ENCODE assay signal across 1 cellular context in the genomic region with DNA sequence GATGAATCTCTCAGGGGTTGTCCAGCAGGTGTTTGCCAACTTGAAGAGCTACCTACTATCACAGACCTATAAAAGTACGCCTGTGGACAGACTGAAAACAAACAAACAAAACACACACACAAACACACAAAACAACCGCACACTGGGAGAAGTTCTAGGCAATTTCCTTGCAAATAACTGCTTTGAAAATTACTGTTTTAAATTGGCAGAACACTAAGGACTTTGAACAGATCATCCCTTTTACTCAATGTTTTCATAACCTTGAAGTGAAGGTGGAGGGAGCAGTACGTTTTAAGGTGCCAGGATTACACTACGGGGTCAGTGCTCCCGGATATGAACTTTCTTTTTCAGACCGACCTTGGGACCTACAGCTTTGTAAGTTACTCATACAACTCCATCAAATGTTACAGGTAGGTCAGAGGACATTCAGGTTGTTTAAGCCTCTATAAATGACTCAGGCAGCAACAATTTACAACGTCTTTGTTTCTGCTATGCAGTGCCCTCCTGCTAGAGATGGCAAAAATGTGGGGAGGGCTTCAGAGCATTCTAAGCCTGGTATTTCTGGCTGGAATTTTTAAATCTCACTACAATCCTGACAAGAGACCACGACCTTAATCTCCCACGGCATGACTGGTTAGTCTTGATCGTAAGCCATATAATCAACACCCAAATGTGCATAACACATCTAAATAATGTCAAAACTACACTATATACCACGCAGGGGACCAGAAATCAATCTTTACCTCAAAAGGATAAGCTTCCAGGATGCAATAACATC.
A peak's percentile ranks its signal among the peaks of the same experiment; 100 is the strongest.
TF ChIP-seq lines count a peak whose summit lies in the region.

No MANE protein-coding gene starts in this region.

TF ChIP-seq in HepG2, 621 proteins besides CTCF, POLR2A, EP300 and RAD21 (continued from another document and continues in another):
- TF ChIP-seq, protein P1, sequence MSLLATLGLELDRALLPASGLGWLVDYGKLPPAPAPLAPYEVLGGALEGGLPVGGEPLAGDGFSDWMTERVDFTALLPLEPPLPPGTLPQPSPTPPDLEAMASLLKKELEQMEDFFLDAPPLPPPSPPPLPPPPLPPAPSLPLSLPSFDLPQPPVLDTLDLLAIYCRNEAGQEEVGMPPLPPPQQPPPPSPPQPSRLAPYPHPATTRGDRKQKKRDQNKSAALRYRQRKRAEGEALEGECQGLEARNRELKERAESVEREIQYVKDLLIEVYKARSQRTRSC (CRISPR knock-in tag; IDR thresholded peaks at IDR 0.05; ENCODE audit: low read depth) = no peak
- peak; percentile 90 for TF ChIP-seq NR2C2 (CRISPR knock-in tag; IDR thresholded peaks at IDR 0.05; ENCODE audit: borderline replicate concordance)
- peak; percentile 88 for TF ChIP-seq PHF21A (CRISPR knock-in tag; IDR thresholded peaks at IDR 0.05)
- no peak for TF ChIP-seq PCBP1 (IDR thresholded peaks at IDR 0.05; ENCODE audit: borderline replicate concordance, low read depth, low read length)
- no peak for TF ChIP-seq KDM5B (CRISPR knock-in tag; IDR thresholded peaks at IDR 0.05; ENCODE audit: borderline replicate concordance)
- TF ChIP-seq, protein P2, sequence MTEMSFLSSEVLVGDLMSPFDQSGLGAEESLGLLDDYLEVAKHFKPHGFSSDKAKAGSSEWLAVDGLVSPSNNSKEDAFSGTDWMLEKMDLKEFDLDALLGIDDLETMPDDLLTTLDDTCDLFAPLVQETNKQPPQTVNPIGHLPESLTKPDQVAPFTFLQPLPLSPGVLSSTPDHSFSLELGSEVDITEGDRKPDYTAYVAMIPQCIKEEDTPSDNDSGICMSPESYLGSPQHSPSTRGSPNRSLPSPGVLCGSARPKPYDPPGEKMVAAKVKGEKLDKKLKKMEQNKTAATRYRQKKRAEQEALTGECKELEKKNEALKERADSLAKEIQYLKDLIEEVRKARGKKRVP (CRISPR knock-in tag; IDR thresholded peaks at IDR 0.05) = peak in 1 of 2 experiments; percentile 76; a peak in 2 of 4 replicates
- TF ChIP-seq, protein P3, sequence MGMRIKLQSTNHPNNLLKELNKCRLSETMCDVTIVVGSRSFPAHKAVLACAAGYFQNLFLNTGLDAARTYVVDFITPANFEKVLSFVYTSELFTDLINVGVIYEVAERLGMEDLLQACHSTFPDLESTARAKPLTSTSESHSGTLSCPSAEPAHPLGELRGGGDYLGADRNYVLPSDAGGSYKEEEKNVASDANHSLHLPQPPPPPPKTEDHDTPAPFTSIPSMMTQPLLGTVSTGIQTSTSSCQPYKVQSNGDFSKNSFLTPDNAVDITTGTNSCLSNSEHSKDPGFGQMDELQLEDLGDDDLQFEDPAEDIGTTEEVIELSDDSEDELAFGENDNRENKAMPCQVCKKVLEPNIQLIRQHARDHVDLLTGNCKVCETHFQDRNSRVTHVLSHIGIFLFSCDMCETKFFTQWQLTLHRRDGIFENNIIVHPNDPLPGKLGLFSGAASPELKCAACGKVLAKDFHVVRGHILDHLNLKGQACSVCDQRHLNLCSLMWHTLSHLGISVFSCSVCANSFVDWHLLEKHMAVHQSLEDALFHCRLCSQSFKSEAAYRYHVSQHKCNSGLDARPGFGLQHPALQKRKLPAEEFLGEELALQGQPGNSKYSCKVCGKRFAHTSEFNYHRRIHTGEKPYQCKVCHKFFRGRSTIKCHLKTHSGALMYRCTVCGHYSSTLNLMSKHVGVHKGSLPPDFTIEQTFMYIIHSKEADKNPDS (CRISPR knock-in tag; IDR thresholded peaks at IDR 0.05) = peak; percentile 89; the same call in 1 of the 2 replicates
- TF ChIP-seq, protein P4, sequence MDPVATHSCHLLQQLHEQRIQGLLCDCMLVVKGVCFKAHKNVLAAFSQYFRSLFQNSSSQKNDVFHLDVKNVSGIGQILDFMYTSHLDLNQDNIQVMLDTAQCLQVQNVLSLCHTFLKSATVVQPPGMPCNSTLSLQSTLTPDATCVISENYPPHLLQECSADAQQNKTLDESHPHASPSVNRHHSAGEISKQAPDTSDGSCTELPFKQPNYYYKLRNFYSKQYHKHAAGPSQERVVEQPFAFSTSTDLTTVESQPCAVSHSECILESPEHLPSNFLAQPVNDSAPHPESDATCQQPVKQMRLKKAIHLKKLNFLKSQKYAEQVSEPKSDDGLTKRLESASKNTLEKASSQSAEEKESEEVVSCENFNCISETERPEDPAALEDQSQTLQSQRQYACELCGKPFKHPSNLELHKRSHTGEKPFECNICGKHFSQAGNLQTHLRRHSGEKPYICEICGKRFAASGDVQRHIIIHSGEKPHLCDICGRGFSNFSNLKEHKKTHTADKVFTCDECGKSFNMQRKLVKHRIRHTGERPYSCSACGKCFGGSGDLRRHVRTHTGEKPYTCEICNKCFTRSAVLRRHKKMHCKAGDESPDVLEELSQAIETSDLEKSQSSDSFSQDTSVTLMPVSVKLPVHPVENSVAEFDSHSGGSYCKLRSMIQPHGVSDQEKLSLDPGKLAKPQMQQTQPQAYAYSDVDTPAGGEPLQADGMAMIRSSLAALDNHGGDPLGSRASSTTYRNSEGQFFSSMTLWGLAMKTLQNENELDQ (CRISPR knock-in tag; IDR thresholded peaks at IDR 0.05; ENCODE audit: borderline replicate concordance) = no peak
- no peak for TF ChIP-seq ZSCAN30 (CRISPR knock-in tag; IDR thresholded peaks at IDR 0.05)
- peak; percentile 96 for TF ChIP-seq HMG20A (CRISPR knock-in tag; IDR thresholded peaks at IDR 0.05; ENCODE audit: borderline replicate concordance)
- TF ChIP-seq ZNF710 (CRISPR knock-in tag; IDR thresholded peaks at IDR 0.05; ENCODE audit: borderline replicate concordance) = 0 out of 2 replicates have a peak, but pooled peaks have one; percentile 15
- TF ChIP-seq, protein P5, sequence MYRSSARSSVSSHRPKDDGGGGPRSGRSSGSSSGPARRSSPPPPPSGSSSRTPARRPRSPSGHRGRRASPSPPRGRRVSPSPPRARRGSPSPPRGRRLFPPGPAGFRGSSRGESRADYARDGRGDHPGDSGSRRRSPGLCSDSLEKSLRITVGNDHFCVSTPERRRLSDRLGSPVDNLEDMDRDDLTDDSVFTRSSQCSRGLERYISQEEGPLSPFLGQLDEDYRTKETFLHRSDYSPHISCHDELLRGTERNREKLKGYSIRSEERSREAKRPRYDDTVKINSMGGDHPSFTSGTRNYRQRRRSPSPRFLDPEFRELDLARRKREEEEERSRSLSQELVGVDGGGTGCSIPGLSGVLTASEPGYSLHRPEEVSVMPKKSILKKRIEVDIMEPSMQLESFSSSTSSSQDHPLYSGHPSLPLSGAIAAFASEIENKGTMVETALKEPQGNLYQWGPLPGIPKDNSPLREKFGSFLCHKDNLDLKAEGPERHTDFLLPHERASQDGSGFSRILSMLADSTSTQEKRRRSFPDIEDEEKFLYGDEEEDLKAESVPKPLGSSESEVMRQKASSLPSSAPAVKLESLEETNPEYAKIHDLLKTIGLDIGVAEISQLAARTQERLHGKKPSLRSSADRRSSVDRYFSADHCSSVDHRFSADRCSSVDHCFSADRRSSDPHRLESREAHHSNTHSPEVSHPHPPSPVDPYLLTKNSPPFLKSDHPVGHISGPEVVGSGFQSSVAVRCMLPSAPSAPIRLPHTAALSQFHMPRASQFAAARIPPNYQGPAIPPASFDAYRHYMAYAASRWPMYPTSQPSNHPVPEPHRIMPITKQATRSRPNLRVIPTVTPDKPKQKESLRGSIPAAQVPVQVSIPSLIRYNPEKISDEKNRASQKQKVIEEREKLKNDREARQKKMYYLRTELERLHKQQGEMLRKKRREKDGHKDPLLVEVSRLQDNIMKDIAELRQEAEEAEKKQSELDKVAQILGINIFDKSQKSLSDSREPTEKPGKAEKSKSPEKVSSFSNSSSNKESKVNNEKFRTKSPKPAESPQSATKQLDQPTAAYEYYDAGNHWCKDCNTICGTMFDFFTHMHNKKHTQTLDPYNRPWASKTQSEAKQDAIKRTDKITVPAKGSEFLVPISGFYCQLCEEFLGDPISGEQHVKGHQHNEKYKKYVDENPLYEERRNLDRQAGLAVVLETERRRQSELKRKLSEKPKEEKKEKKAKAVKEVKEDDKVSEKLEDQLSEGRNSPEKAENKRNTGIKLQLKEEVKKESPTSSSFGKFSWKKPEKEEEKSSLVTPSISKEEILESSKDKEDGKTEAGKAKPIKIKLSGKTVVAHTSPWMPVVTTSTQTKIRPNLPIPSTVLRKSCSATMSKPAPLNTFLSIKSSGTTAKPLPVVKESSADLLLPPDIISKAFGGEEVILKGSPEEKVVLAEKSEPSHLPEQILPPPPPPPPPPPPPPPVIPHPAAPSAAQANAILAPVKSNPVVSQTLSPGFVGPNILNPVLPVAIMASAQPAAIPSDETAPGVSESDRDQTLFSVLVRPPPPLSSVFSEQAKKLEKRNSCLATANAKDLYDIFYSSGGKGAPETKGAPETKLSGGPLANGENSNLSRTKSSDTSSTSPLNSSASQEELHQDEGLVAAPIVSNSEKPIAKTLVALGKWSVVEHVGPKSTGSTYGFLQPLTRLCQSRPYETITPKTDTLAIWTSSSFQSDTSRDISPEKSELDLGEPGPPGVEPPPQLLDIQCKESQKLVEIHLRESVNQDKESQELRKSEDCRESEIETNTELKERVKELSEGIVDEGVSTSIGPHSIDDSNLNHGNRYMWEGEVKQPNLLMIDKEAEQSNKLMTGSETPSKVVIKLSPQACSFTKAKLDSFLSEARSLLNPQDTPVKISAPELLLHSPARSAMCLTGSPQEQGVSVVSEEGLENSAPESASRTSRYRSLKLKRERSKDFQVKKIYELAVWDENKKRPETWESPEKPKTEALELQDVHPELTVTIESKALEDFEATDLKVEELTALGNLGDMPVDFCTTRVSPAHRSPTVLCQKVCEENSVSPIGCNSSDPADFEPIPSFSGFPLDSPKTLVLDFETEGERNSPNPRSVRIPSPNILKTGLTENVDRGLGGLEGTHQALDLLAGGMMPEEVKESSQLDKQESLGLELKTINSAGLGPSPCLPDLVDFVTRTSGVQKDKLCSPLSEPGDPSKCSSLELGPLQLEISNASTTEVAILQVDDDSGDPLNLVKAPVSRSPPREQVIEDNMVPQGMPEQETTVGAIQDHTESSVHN (CRISPR knock-in tag; IDR thresholded peaks at IDR 0.05) = no peak
- no peak for TF ChIP-seq SRF (IDR thresholded peaks at IDR 0.05; ENCODE audit: low read depth, low read length)
- TF ChIP-seq ZNF235 (CRISPR knock-in tag; IDR thresholded peaks at IDR 0.05; ENCODE audit: borderline replicate concordance) = no peak
- no peak for TF ChIP-seq CREB1 (IDR thresholded peaks at IDR 0.05)
- peak; percentile 80 for TF ChIP-seq CREB1 (CRISPR knock-in tag; IDR thresholded peaks at IDR 0.05)
- no peak for TF ChIP-seq KLF11 (CRISPR knock-in tag; IDR thresholded peaks at IDR 0.05)
- TF ChIP-seq ZNF383 (CRISPR knock-in tag; IDR thresholded peaks at IDR 0.05; ENCODE audit: borderline replicate concordance) = 0 out of 2 replicates have a peak, but pooled peaks have one; percentile 7
- 0 out of 2 replicates have a peak, but pooled peaks have one; percentile 40 for TF ChIP-seq MAZ (IDR thresholded peaks at IDR 0.05; ENCODE audit: borderline replicate concordance, low read depth, low read length)
- no peak for TF ChIP-seq MAZ (CRISPR knock-in tag; IDR thresholded peaks at IDR 0.05; ENCODE audit: low read depth)
- TF ChIP-seq, protein P6, sequence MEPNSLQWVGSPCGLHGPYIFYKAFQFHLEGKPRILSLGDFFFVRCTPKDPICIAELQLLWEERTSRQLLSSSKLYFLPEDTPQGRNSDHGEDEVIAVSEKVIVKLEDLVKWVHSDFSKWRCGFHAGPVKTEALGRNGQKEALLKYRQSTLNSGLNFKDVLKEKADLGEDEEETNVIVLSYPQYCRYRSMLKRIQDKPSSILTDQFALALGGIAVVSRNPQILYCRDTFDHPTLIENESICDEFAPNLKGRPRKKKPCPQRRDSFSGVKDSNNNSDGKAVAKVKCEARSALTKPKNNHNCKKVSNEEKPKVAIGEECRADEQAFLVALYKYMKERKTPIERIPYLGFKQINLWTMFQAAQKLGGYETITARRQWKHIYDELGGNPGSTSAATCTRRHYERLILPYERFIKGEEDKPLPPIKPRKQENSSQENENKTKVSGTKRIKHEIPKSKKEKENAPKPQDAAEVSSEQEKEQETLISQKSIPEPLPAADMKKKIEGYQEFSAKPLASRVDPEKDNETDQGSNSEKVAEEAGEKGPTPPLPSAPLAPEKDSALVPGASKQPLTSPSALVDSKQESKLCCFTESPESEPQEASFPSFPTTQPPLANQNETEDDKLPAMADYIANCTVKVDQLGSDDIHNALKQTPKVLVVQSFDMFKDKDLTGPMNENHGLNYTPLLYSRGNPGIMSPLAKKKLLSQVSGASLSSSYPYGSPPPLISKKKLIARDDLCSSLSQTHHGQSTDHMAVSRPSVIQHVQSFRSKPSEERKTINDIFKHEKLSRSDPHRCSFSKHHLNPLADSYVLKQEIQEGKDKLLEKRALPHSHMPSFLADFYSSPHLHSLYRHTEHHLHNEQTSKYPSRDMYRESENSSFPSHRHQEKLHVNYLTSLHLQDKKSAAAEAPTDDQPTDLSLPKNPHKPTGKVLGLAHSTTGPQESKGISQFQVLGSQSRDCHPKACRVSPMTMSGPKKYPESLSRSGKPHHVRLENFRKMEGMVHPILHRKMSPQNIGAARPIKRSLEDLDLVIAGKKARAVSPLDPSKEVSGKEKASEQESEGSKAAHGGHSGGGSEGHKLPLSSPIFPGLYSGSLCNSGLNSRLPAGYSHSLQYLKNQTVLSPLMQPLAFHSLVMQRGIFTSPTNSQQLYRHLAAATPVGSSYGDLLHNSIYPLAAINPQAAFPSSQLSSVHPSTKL (CRISPR knock-in tag; IDR thresholded peaks at IDR 0.05) = peak; percentile 99
- no peak for TF ChIP-seq ZNF546 (CRISPR knock-in tag; conservative IDR thresholded peaks at IDR 0.05)
- TF ChIP-seq ZNF12 (CRISPR knock-in tag; IDR thresholded peaks at IDR 0.05) = peak; percentile 65; the same call in 1 of the 2 replicates
- peak; percentile 82 for TF ChIP-seq SAP130 (CRISPR knock-in tag; IDR thresholded peaks at IDR 0.05; ENCODE audit: low read depth)
- no peak for TF ChIP-seq ZNF616 (CRISPR knock-in tag; IDR thresholded peaks at IDR 0.05; ENCODE audit: low read depth)
- no peak for TF ChIP-seq ZNF430 (CRISPR knock-in tag; IDR thresholded peaks at IDR 0.05)
- no peak for TF ChIP-seq TOE1 (CRISPR knock-in tag; IDR thresholded peaks at IDR 0.05)
- TF ChIP-seq ZNF207 (IDR thresholded peaks at IDR 0.05; ENCODE audit: borderline replicate concordance) = no peak
- TF ChIP-seq ARHGAP35 (CRISPR knock-in tag; IDR thresholded peaks at IDR 0.05; ENCODE audit: borderline replicate concordance) = no peak
- TF ChIP-seq NR2F6 (IDR thresholded peaks at IDR 0.05) = peak; percentile 97
- peak; percentile 97 for TF ChIP-seq NR2F6 (CRISPR knock-in tag; IDR thresholded peaks at IDR 0.05)
- no peak for TF ChIP-seq ZNF292 (CRISPR knock-in tag; IDR thresholded peaks at IDR 0.05; ENCODE audit: borderline replicate concordance, low read depth)
- no peak for TF ChIP-seq NONO (IDR thresholded peaks at IDR 0.05)
- no peak for TF ChIP-seq NONO (CRISPR knock-in tag; conservative IDR thresholded peaks at IDR 0.05)
- TF ChIP-seq MBNL3 (CRISPR knock-in tag; conservative IDR thresholded peaks at IDR 0.05) = no peak
- no peak for TF ChIP-seq ETV6 (CRISPR knock-in tag; conservative IDR thresholded peaks at IDR 0.05)
- 0 out of 2 replicates have a peak, but pooled peaks have one; percentile 26 for TF ChIP-seq ZBTB3 (CRISPR knock-in tag; IDR thresholded peaks at IDR 0.05; ENCODE audit: borderline replicate concordance, low read depth)
